Comparison of ENCODE assay signal across 10 cellular contexts in genomic region chr10:4242561-4243035, GRCh38.
DNase-seq lines count a peak whose midpoint lies in the region; ATAC-seq and TF ChIP-seq lines count a peak whose summit lies in the region.
"Had no signal": no experiment of that assay in that cellular context is flagged by ENCODE, and none has a peak within 500 bp of the region (broad histone marks: within the 10 kb centered on the region; RNA-seq: fewer than 3 reads in every experiment).

No MANE protein-coding gene starts in this region.

- TF ChIP-seq CTCF in cardiac fibroblast (IDR thresholded peaks at IDR 0.05; ENCODE audit: low read depth, low read length) (no peak), lower lobe of right lung (IDR thresholded peaks at IDR 0.05) (no peak), type B pancreatic cell (conservative IDR thresholded peaks at IDR 0.05) (no peak)

- H3K27ac Mint-ChIP-seq in activated CD4-positive, alpha-beta T cell treated with anti-CD3 and anti-CD28 coated beads, Interleukin-2, amount 10 ng/mL, durations not matched to agents 24 days and 14 days = peak overlapping the region; percentile 22
- peak overlapping the region; percentile 88 for H3K27ac Mint-ChIP-seq in type B pancreatic cell

- peak; percentile 40 for DNase-seq in activated CD4-positive, alpha-beta T cell treated with anti-CD3 and anti-CD28 coated beads, Interleukin-2, amount 10 ng/mL, durations not matched to agents 24 days and 14 days
- no peak for DNase-seq in activated CD4-positive, alpha-beta T cell treated with anti-CD3 and anti-CD28 coated beads, Interleukin-2, amount 50 U/mL, for 4 hours
- DNase-seq in cardiac fibroblast (ENCODE audit: low read depth in 2 of 2) (peak; percentile 83 to 93), lower lobe of right lung (no peak), type B pancreatic cell (ENCODE audit: extremely low spot score, unreplicated experiment) (no peak), NCI-H446 (lab: John Stamatoyannopoulos, UW) (no peak)
- DNase-seq in stimulated activated CD4-positive, alpha-beta T cell treated with anti-CD3 and anti-CD28 coated beads, Interleukin-1b, Interleukin-23, amount 100 ng/mL, for 48 hours = no peak
- no peak for DNase-seq in central memory CD4-positive, alpha-beta T cell
- DNase-seq: activated CD4-positive, alpha-beta T cell treated with anti-CD3 and anti-CD28 coated beads, Interleukin-2, amount 10 ng/mL, durations not matched to agents 7 days and 5 days; C1 segment of cervical spinal cord had no signal

- intact Hi-C loops in activated CD4-positive, alpha-beta T cell treated with anti-CD3 and anti-CD28 coated beads, Interleukin-2, amount 10 ng/mL, durations not matched to agents 24 days and 14 days (cut with micrococcal nuclease) = loop anchor here (2.0 to 10.0 kb wide), 5 partner anchors 112 to 1018 kb away; no protein-coding TSS in a partner anchor
- intact Hi-C loops in lower lobe of right lung (cut with DNase I) = no loop called here

- peaks cover 10% of the 10 kb centered on the region for H3K9me3 Mint-ChIP-seq in activated CD4-positive, alpha-beta T cell treated with anti-CD3 and anti-CD28 coated beads, Interleukin-2, amount 10 ng/mL, durations not matched to agents 24 days and 14 days
- H3K9me3 Mint-ChIP-seq in type B pancreatic cell = no peaks in the 10 kb centered on the region
- H3K9me3 Mint-ChIP-seq: activated CD4-positive, alpha-beta T cell treated with anti-CD3 and anti-CD28 coated beads, Interleukin-2, amount 10 ng/mL, durations not matched to agents 7 days and 5 days had no signal

- peak overlapping the region; percentile 81 for H3K27ac ChIP-seq in lower lobe of right lung

- ATAC-seq in lower lobe of right lung = peak in 1 of 2 donors; percentile 55

- H3K36me3 ChIP-seq in lower lobe of right lung = no peaks in the 10 kb centered on the region

- peaks cover 21% of the 10 kb centered on the region for H3K4me1 ChIP-seq in lower lobe of right lung

- H3K4me3 ChIP-seq in cardiac fibroblast (replicated peaks in 1 of 2; ENCODE audit: low read depth in 2 of 2, low read length in 2 of 2) = peak overlapping the region in 1 of 2 donors; percentile 41
- peak overlapping the region; percentile 22 for H3K4me3 ChIP-seq in lower lobe of right lung

- H3K9me3 ChIP-seq in lower lobe of right lung = no peaks in the 10 kb centered on the region

- peaks cover 44% of the 10 kb centered on the region for H3K4me1 Mint-ChIP-seq in activated CD4-positive, alpha-beta T cell treated with anti-CD3 and anti-CD28 coated beads, Interleukin-2, amount 10 ng/mL, durations not matched to agents 24 days and 14 days
- H3K4me1 Mint-ChIP-seq in type B pancreatic cell (ENCODE audit: unreplicated experiment) = peaks cover 32% of the 10 kb centered on the region

- no peaks in the 10 kb centered on the region for H3K27me3 Mint-ChIP-seq in activated CD4-positive, alpha-beta T cell treated with anti-CD3 and anti-CD28 coated beads, Interleukin-2, amount 10 ng/mL, durations not matched to agents 24 days and 14 days
- no peaks in the 10 kb centered on the region for H3K27me3 Mint-ChIP-seq in type B pancreatic cell
- H3K27me3 Mint-ChIP-seq: activated CD4-positive, alpha-beta T cell treated with anti-CD3 and anti-CD28 coated beads, Interleukin-2, amount 10 ng/mL, durations not matched to agents 7 days and 5 days had no signal

- H3K4me3 Mint-ChIP-seq in activated CD4-positive, alpha-beta T cell treated with anti-CD3 and anti-CD28 coated beads, Interleukin-2, amount 10 ng/mL, durations not matched to agents 24 days and 14 days = no peak overlapping the region
- peak overlapping the region; percentile 63 for H3K4me3 Mint-ChIP-seq in type B pancreatic cell
- H3K4me3 Mint-ChIP-seq: activated CD4-positive, alpha-beta T cell treated with anti-CD3 and anti-CD28 coated beads, Interleukin-2, amount 10 ng/mL, durations not matched to agents 7 days and 5 days had no signal

- H3K27me3 ChIP-seq in lower lobe of right lung (ENCODE audit: low read depth) = no peaks in the 10 kb centered on the region

- H3K36me3 Mint-ChIP-seq in activated CD4-positive, alpha-beta T cell treated with anti-CD3 and anti-CD28 coated beads, Interleukin-2, amount 10 ng/mL, durations not matched to agents 24 days and 14 days (ENCODE audit: low read depth) = no peaks in the 10 kb centered on the region
- H3K36me3 Mint-ChIP-seq in type B pancreatic cell = no peaks in the 10 kb centered on the region

Comparison
In these comparisons a context has a peak if more than half of its experiments do, and no peak if none do; other contexts are left out.
1. DNase-seq: peak in activated CD4-positive, alpha-beta T cell treated with anti-CD3 and anti-CD28 coated beads, Interleukin-2, amount 10 ng/mL, durations not matched to agents 24 days and 14 days (single experiment) and cardiac fibroblast (2 of 2); none in activated CD4-positive, alpha-beta T cell treated with anti-CD3 and anti-CD28 coated beads, Interleukin-2, amount 50 U/mL, for 4 hours (0 of 2), lower lobe of right lung (single experiment), type B pancreatic cell (single experiment), stimulated activated CD4-positive, alpha-beta T cell treated with anti-CD3 and anti-CD28 coated beads, Interleukin-1b, Interleukin-23, amount 100 ng/mL, for 48 hours (single experiment), central memory CD4-positive, alpha-beta T cell (single experiment) and NCI-H446 (0 of 2).